ENCODE assay signal across 11 cellular contexts in genomic region chr6:37110455-37111155, GRCh38. TPM values are rescaled to one million over a fixed set of nuclear protein-coding genes. Genes with fewer than 3 reads are reported as not detected.
DNase-seq lines count a peak whose midpoint lies in the region; ATAC-seq and TF ChIP-seq lines count a peak whose summit lies in the region.
"Had no signal": no experiment of that assay in that cellular context is flagged by ENCODE, and none has a peak within 500 bp of the region (broad histone marks: within the 10 kb centered on the region; RNA-seq: fewer than 3 reads in every experiment).

No MANE protein-coding gene starts in this region.

- POLR2A ChIA-PET in activated CD4-positive, alpha-beta T cell treated with anti-CD3 and anti-CD28 coated beads for 36 hours (lab: Charles Lee), result interaction anchor here (0.6 to 1.6 kb wide), 5 partner anchors 8 to 1410 kb away, joined by 3 to 11 read pairs (median 4); no protein-coding TSS in a partner anchor
- POLR2A ChIA-PET in activated CD4-positive, alpha-beta T cell treated with anti-CD3 and anti-CD28 coated beads, Interleukin-2, amount 10 ng/mL, durations not matched to agents 7 days and 5 days (lab: Charles Lee), result interaction anchor here (0.6 kb wide), 1 partner anchor 246 kb away, joined by 4 read pairs; no protein-coding TSS in a partner anchor
- POLR2A ChIA-PET in HEK293T (lab: Yijun Ruan, JAX), result interaction anchor here (0.9 to 2.7 kb wide), 7 partner anchors 9 to 61 kb away, joined by 3 to 17 read pairs (median 7); no protein-coding TSS in a partner anchor

- no peaks in the 10 kb centered on the region for H3K9me3 Mint-ChIP-seq in activated CD4-positive, alpha-beta T cell treated with anti-CD3 and anti-CD28 coated beads for 36 hours (ENCODE audit: low read depth)
- H3K9me3 Mint-ChIP-seq in activated CD4-positive, alpha-beta T cell treated with anti-CD3 and anti-CD28 coated beads, Interleukin-2, amount 10 ng/mL, durations not matched to agents 7 days and 5 days, result no peaks in the 10 kb centered on the region
- no peaks in the 10 kb centered on the region for H3K9me3 Mint-ChIP-seq in activated naive CD8-positive, alpha-beta T cell treated with anti-CD3 and anti-CD28 coated beads for 36 hours
- H3K9me3 Mint-ChIP-seq: dendritic cell treated with granulocyte-macrophage colony-stimulating factor and Interleukin-4, amounts not matched to agents 40 ng/mL and 50 ng/mL, for 4 days had no signal

- peak; percentile 68 for DNase-seq in activated CD4-positive, alpha-beta T cell treated with anti-CD3 and anti-CD28 coated beads for 36 hours
- no peak for DNase-seq in activated CD4-positive, alpha-beta T cell treated with anti-CD3 and anti-CD28 coated beads, Interleukin-2, amount 10 ng/mL, durations not matched to agents 7 days and 5 days
- DNase-seq in activated naive CD8-positive, alpha-beta T cell treated with anti-CD3 and anti-CD28 coated beads for 36 hours, result peak; percentile 8
- peak in 2 of 3 donors; percentile 16 to 20 for DNase-seq in stimulated activated CD4-positive, alpha-beta T cell treated with anti-CD3 and anti-CD28 coated beads, TNF-alpha, amount 100 ng/mL, for 48 hours (ENCODE audit: low read depth in 3 of 3)
- no peak for DNase-seq in HEK293T (ENCODE audit: extremely low spot score)
- DNase-seq in dedifferentiated amniotic fluid mesenchymal stem cell (ENCODE audit: extremely low spot score), result no peak
- DNase-seq: NCI-H187 treated with DMSO at 0.1 percent for 48 hours, pancreas had no signal

- intact Hi-C loops in activated CD4-positive, alpha-beta T cell treated with anti-CD3 and anti-CD28 coated beads for 36 hours (cut with DNase I, micrococcal nuclease), result loop anchor here (1.0 to 2.0 kb wide), 4 partner anchors 26 to 62 kb away; no protein-coding TSS in a partner anchor

- peak overlapping the region; percentile 76 for H3K27ac Mint-ChIP-seq in activated CD4-positive, alpha-beta T cell treated with anti-CD3 and anti-CD28 coated beads for 36 hours
- no peak overlapping the region for H3K27ac Mint-ChIP-seq in activated CD4-positive, alpha-beta T cell treated with anti-CD3 and anti-CD28 coated beads, Interleukin-2, amount 10 ng/mL, durations not matched to agents 7 days and 5 days
- H3K27ac Mint-ChIP-seq in activated naive CD8-positive, alpha-beta T cell treated with anti-CD3 and anti-CD28 coated beads for 36 hours, result no peak overlapping the region
- H3K27ac Mint-ChIP-seq: dendritic cell treated with granulocyte-macrophage colony-stimulating factor and Interleukin-4, amounts not matched to agents 40 ng/mL and 50 ng/mL, for 4 days had no signal

- peak; percentile 92 for ATAC-seq in activated CD4-positive, alpha-beta T cell treated with anti-CD3 and anti-CD28 coated beads for 36 hours
- ATAC-seq in HG03045 (IDR thresholded peaks at IDR 0.05; ENCODE audit: unreplicated experiment) (peak; percentile 57), HG03135 (IDR thresholded peaks at IDR 0.05; ENCODE audit: unreplicated experiment) (no peak)

- H3K4me1 Mint-ChIP-seq in activated CD4-positive, alpha-beta T cell treated with anti-CD3 and anti-CD28 coated beads for 36 hours, result peaks cover 22% of the 10 kb centered on the region
- peaks cover 28% of the 10 kb centered on the region for H3K4me1 Mint-ChIP-seq in activated CD4-positive, alpha-beta T cell treated with anti-CD3 and anti-CD28 coated beads, Interleukin-2, amount 10 ng/mL, durations not matched to agents 7 days and 5 days
- peaks cover 10% of the 10 kb centered on the region for H3K4me1 Mint-ChIP-seq in activated naive CD8-positive, alpha-beta T cell treated with anti-CD3 and anti-CD28 coated beads for 36 hours

- no peak overlapping the region for H3K4me3 Mint-ChIP-seq in activated CD4-positive, alpha-beta T cell treated with anti-CD3 and anti-CD28 coated beads for 36 hours
- H3K4me3 Mint-ChIP-seq in activated CD4-positive, alpha-beta T cell treated with anti-CD3 and anti-CD28 coated beads, Interleukin-2, amount 10 ng/mL, durations not matched to agents 7 days and 5 days, result no peak overlapping the region
- no peak overlapping the region for H3K4me3 Mint-ChIP-seq in activated naive CD8-positive, alpha-beta T cell treated with anti-CD3 and anti-CD28 coated beads for 36 hours
- H3K4me3 Mint-ChIP-seq: dendritic cell treated with granulocyte-macrophage colony-stimulating factor and Interleukin-4, amounts not matched to agents 40 ng/mL and 50 ng/mL, for 4 days had no signal

- no peaks in the 10 kb centered on the region for H3K27me3 Mint-ChIP-seq in activated CD4-positive, alpha-beta T cell treated with anti-CD3 and anti-CD28 coated beads for 36 hours
- peaks cover 3% of the 10 kb centered on the region for H3K27me3 Mint-ChIP-seq in activated CD4-positive, alpha-beta T cell treated with anti-CD3 and anti-CD28 coated beads, Interleukin-2, amount 10 ng/mL, durations not matched to agents 7 days and 5 days
- H3K27me3 Mint-ChIP-seq in activated naive CD8-positive, alpha-beta T cell treated with anti-CD3 and anti-CD28 coated beads for 36 hours, result no peaks in the 10 kb centered on the region

- CTCF ChIA-PET in activated CD4-positive, alpha-beta T cell treated with anti-CD3 and anti-CD28 coated beads for 36 hours (lab: Charles Lee), result interaction anchor here (0.6 to 1.9 kb wide), 9 partner anchors 18 to 104 kb away, joined by 3 to 10 read pairs (median 3); no protein-coding TSS in a partner anchor
- CTCF ChIA-PET in activated CD4-positive, alpha-beta T cell treated with anti-CD3 and anti-CD28 coated beads, Interleukin-2, amount 10 ng/mL, durations not matched to agents 7 days and 5 days (lab: Charles Lee), result interaction anchor here (1.0 to 2.4 kb wide), 12 partner anchors 8 to 92 kb away, joined by 3 to 9 read pairs (median 3); no protein-coding TSS in a partner anchor
- CTCF ChIA-PET in HEK293T (lab: Yijun Ruan, JAX), result interaction anchor here (0.7 to 1.3 kb wide), 7 partner anchors 8 to 100 kb away, joined by 3 to 15 read pairs (median 3); no protein-coding TSS in a partner anchor

- H3K36me3 Mint-ChIP-seq in activated CD4-positive, alpha-beta T cell treated with anti-CD3 and anti-CD28 coated beads for 36 hours (ENCODE audit: low read depth), result no peaks in the 10 kb centered on the region
- H3K36me3 Mint-ChIP-seq in activated CD4-positive, alpha-beta T cell treated with anti-CD3 and anti-CD28 coated beads, Interleukin-2, amount 10 ng/mL, durations not matched to agents 7 days and 5 days (ENCODE audit: low read depth), result peaks cover 1% of the 10 kb centered on the region
- no peaks in the 10 kb centered on the region for H3K36me3 Mint-ChIP-seq in activated naive CD8-positive, alpha-beta T cell treated with anti-CD3 and anti-CD28 coated beads for 36 hours

TF ChIP-seq in HEK293T, 16 proteins besides CTCF, POLR2A, EP300 and RAD21:
- TF ChIP-seq LEF1 (IDR thresholded peaks at IDR 0.05; ENCODE audit: borderline replicate concordance), result no peak
- no peak for TF ChIP-seq TARDBP (IDR thresholded peaks at IDR 0.05)
- no peak for TF ChIP-seq PKNOX1 (IDR thresholded peaks at IDR 0.05)
- TF ChIP-seq L3MBTL2 (conservative IDR thresholded peaks at IDR 0.05), result no peak
- no peak for TF ChIP-seq ARNT (IDR thresholded peaks at IDR 0.05)
- no peak for TF ChIP-seq BHLHE40 (IDR thresholded peaks at IDR 0.05; ENCODE audit: borderline replicate concordance)
- TF ChIP-seq ELF4 (IDR thresholded peaks at IDR 0.05), result no peak
- TF ChIP-seq ZNF384 (IDR thresholded peaks at IDR 0.05), result no peak
- no peak for TF ChIP-seq HDGF (IDR thresholded peaks at IDR 0.05; ENCODE audit: borderline replicate concordance)
- no peak for TF ChIP-seq FOXM1 (IDR thresholded peaks at IDR 0.05; ENCODE audit: borderline replicate concordance)

RNA-seq across cellular contexts. Expression of gene PIM1, which starts 59.3 kb away (rescaled TPM):
- total RNA-seq in activated CD4-positive, alpha-beta T cell treated with anti-CD3 and anti-CD28 coated beads for 36 hours, result 100 to 1,000 TPM; 137 to 163 TPM
- total RNA-seq in activated CD4-positive, alpha-beta T cell treated with anti-CD3 and anti-CD28 coated beads, Interleukin-2, amount 10 ng/mL, durations not matched to agents 7 days and 5 days, result 100 to 1,000 TPM; 393 to 412 TPM
- 100 to 1,000 TPM; 166 to 168 TPM for total RNA-seq in activated naive CD8-positive, alpha-beta T cell treated with anti-CD3 and anti-CD28 coated beads for 36 hours

Comparison
In these comparisons a context has a peak if more than half of its experiments do, and no peak if none do; other contexts are left out.
1. DNase-seq: peak in activated CD4-positive, alpha-beta T cell treated with anti-CD3 and anti-CD28 coated beads for 36 hours (single experiment), activated naive CD8-positive, alpha-beta T cell treated with anti-CD3 and anti-CD28 coated beads for 36 hours (single experiment) and stimulated activated CD4-positive, alpha-beta T cell treated with anti-CD3 and anti-CD28 coated beads, TNF-alpha, amount 100 ng/mL, for 48 hours (2 of 3); none in activated CD4-positive, alpha-beta T cell treated with anti-CD3 and anti-CD28 coated beads, Interleukin-2, amount 10 ng/mL, durations not matched to agents 7 days and 5 days (single experiment), HEK293T (single experiment) and dedifferentiated amniotic fluid mesenchymal stem cell (single experiment).